ENCODE assay signal across 23 cellular contexts in genomic region chr21:37076087-37076486, GRCh38. TPM values are rescaled to one million over a fixed set of nuclear protein-coding genes. Genes with fewer than 3 reads are reported as not detected.
A peak's percentile ranks its signal among the peaks of the same experiment; 100 is the strongest.
DNase-seq lines count a peak whose midpoint lies in the region; ATAC-seq, FAIRE-seq and TF ChIP-seq lines count a peak whose summit lies in the region.
"Had no signal": no experiment of that assay in that cellular context is flagged by ENCODE, and none has a peak within 500 bp of the region (broad histone marks: within the 10 kb centered on the region; RNA-seq: fewer than 3 reads in every experiment).

No MANE protein-coding gene starts in this region.

- no peak overlapping the region for H3K4me2 ChIP-seq in astrocyte (ENCODE audit: low read length)

- peaks cover 70% of the 10 kb centered on the region for H4K20me1 ChIP-seq in astrocyte (ENCODE audit: insufficient read depth, low read length)

- H3K4me3 ChIP-seq in astrocyte (ENCODE audit: insufficient read depth, low read depth, low read length) (no peak overlapping the region), psoas muscle (no peak overlapping the region)
- H3K4me3 ChIP-seq: Peyer's patch had no signal

- H3K27ac Mint-ChIP-seq in activated naive CD8-positive, alpha-beta T cell: no peak overlapping the region
- no peak overlapping the region for H3K27ac Mint-ChIP-seq in activated naive CD8-positive, alpha-beta T cell treated with anti-CD3 and anti-CD28 coated beads, Interleukin-2, amount 50 U/mL, for 24 hours
- H3K27ac Mint-ChIP-seq in astrocyte (ENCODE audit: unreplicated experiment) (no peak overlapping the region), naive B cell (peak overlapping the region in 5 of 6 donors; percentile 8 to 85 (median 47))

- DNase-seq in activated naive CD8-positive, alpha-beta T cell treated with anti-CD3 and anti-CD28 coated beads, Interleukin-2, amount 50 U/mL, for 24 hours: no peak
- DNase-seq in astrocyte (ENCODE audit: low read depth) (no peak), naive B cell (no peak), SKM-1 (lab: John Stamatoyannopoulos, UW; ENCODE audit: unreplicated experiment) (no peak), psoas muscle (no peak)
- DNase-seq in activated CD4-positive, alpha-beta T cell treated with anti-CD3 and anti-CD28 coated beads for 1 hour: no peak
- DNase-seq: 8988T, ACHN, BE2C, DMS153, H7, IMR-90, NCI-H1092, NCI-H1417 treated with DMSO at 0.1 percent for 48 hours, NCI-H1694 treated with DMSO at 0.1 percent for 48 hours, NCI-H2081, NCI-H2227 treated with DMSO at 0.1 percent for 48 hours, NCI-H510A, Peyer's patch, SIG-M5 had no signal

- intact Hi-C loops in psoas muscle (cut with DNase I): no loop called here

- no peak for TF ChIP-seq CTCF in astrocyte (IDR thresholded peaks at IDR 0.05; ENCODE audit: insufficient read depth, low read depth, low read length)
- TF ChIP-seq CTCF in psoas muscle (IDR thresholded peaks at IDR 0.05): no peak

- peaks cover 8% of the 10 kb centered on the region for H3K9me3 Mint-ChIP-seq in activated naive CD8-positive, alpha-beta T cell (ENCODE audit: low read depth)
- H3K9me3 Mint-ChIP-seq in activated naive CD8-positive, alpha-beta T cell treated with anti-CD3 and anti-CD28 coated beads, Interleukin-2, amount 50 U/mL, for 24 hours: no peaks in the 10 kb centered on the region
- H3K9me3 Mint-ChIP-seq in astrocyte (ENCODE audit: unreplicated experiment) (no peaks in the 10 kb centered on the region), naive B cell (peaks cover 3 to 20% (median 8%) of the 10 kb centered on the region in 7 donors)

- H3K4me1 Mint-ChIP-seq in activated naive CD8-positive, alpha-beta T cell (ENCODE audit: low read depth): peaks cover 64% of the 10 kb centered on the region
- H3K4me1 Mint-ChIP-seq in activated naive CD8-positive, alpha-beta T cell treated with anti-CD3 and anti-CD28 coated beads, Interleukin-2, amount 50 U/mL, for 24 hours: peaks cover 56% of the 10 kb centered on the region
- H3K4me1 Mint-ChIP-seq in astrocyte (ENCODE audit: low read depth, unreplicated experiment) (peaks cover 20% of the 10 kb centered on the region), naive B cell (peaks cover 37 to 51% (median 48%) of the 10 kb centered on the region in 3 donors)

- no peaks in the 10 kb centered on the region for H3K27me3 Mint-ChIP-seq in activated naive CD8-positive, alpha-beta T cell
- peaks cover 2% of the 10 kb centered on the region for H3K27me3 Mint-ChIP-seq in activated naive CD8-positive, alpha-beta T cell treated with anti-CD3 and anti-CD28 coated beads, Interleukin-2, amount 50 U/mL, for 24 hours
- H3K27me3 Mint-ChIP-seq in astrocyte (ENCODE audit: low read depth, unreplicated experiment): no peaks in the 10 kb centered on the region
- peaks cover 0 to 4% (median 0%) of the 10 kb centered on the region in 3 donors for H3K27me3 Mint-ChIP-seq in naive B cell

- no peaks in the 10 kb centered on the region for H3K36me3 ChIP-seq in astrocyte (ENCODE audit: insufficient read depth, low read length)
- no peaks in the 10 kb centered on the region for H3K36me3 ChIP-seq in psoas muscle (ENCODE audit: insufficient read depth in 1 of 2, low read depth in 1 of 2)
- H3K36me3 ChIP-seq: BE2C, Peyer's patch had no signal

- H3K79me2 ChIP-seq in astrocyte (ENCODE audit: insufficient read depth, low read length): peaks cover 91% of the 10 kb centered on the region

- ATAC-seq in activated naive CD8-positive, alpha-beta T cell treated with anti-CD3 and anti-CD28 coated beads, Interleukin-2, amount 50 U/mL, for 24 hours: no peak
- ATAC-seq in naive B cell (ENCODE audit: low read depth in 2 of 2): no peak
- no peak for ATAC-seq in psoas muscle

- no peak for FAIRE-seq in astrocyte (lab: Jason Lieb, UNC)
- FAIRE-seq: GM18507 had no signal

- H3K9ac ChIP-seq in astrocyte (ENCODE audit: low read length): no peak overlapping the region

- H3K27ac ChIP-seq in astrocyte (ENCODE audit: low read depth, low read length) (no peak overlapping the region), psoas muscle (no peak overlapping the region)
- H3K27ac ChIP-seq: Peyer's patch, SK-N-MC had no signal

- H3K4me3 Mint-ChIP-seq in activated naive CD8-positive, alpha-beta T cell: peak overlapping the region; percentile 22
- no peak overlapping the region for H3K4me3 Mint-ChIP-seq in activated naive CD8-positive, alpha-beta T cell treated with anti-CD3 and anti-CD28 coated beads, Interleukin-2, amount 50 U/mL, for 24 hours
- peak overlapping the region; percentile 95 for H3K4me3 Mint-ChIP-seq in astrocyte (ENCODE audit: unreplicated experiment)
- peak overlapping the region in 1 of 8 donors; percentile 71 for H3K4me3 Mint-ChIP-seq in naive B cell

- peaks cover 3% of the 10 kb centered on the region for H3K36me3 Mint-ChIP-seq in activated naive CD8-positive, alpha-beta T cell
- peaks cover 13% of the 10 kb centered on the region for H3K36me3 Mint-ChIP-seq in activated naive CD8-positive, alpha-beta T cell treated with anti-CD3 and anti-CD28 coated beads, Interleukin-2, amount 50 U/mL, for 24 hours (ENCODE audit: low read depth)
- H3K36me3 Mint-ChIP-seq in astrocyte (ENCODE audit: low read depth, unreplicated experiment) (peaks cover 3% of the 10 kb centered on the region), naive B cell (peaks cover 5 to 13% of the 10 kb centered on the region in 2 donors)

- H3K9me3 ChIP-seq in astrocyte (ENCODE audit: insufficient read depth, low read depth, low read length): no peaks in the 10 kb centered on the region
- peaks cover 4% of the 10 kb centered on the region for H3K9me3 ChIP-seq in psoas muscle
- H3K9me3 ChIP-seq: BE2C, Peyer's patch had no signal

- H3K27me3 ChIP-seq in astrocyte (ENCODE audit: insufficient read depth, low read length) (no peaks in the 10 kb centered on the region), psoas muscle (ENCODE audit: insufficient read depth in 3 of 3, low read length in 2 of 3) (no peaks in the 10 kb centered on the region)
- H3K27me3 ChIP-seq: BE2C, Peyer's patch had no signal

- H2AFZ ChIP-seq in astrocyte (ENCODE audit: low read depth, low read length): no peak overlapping the region

- H3K4me1 ChIP-seq in astrocyte (ENCODE audit: insufficient read depth, low read length) (peaks cover 14% of the 10 kb centered on the region), psoas muscle (peaks cover 21% of the 10 kb centered on the region)

RNA-seq across cellular contexts. Expression of gene TTC3, which starts 3.0 kb away (rescaled TPM):
- total RNA-seq in astrocyte (223 and 232 TPM in 2 replicates), psoas muscle (10 to 100 TPM; 22.2 to 50.3 (median 30.0) TPM)
- polyA plus RNA-seq in naive B cell (ENCODE audit: low read depth in 6 of 6) (10 to 100 TPM; 54.7 to 97.7 (median 62.1) TPM), psoas muscle (10 to 100 TPM in 2 of 3 donors, 1 to 10 TPM in 1; 6.5 to 25.7 (median 13.7) TPM)

RNA-seq across cellular contexts. Expression of gene PIGP, which starts 3.2 kb away (rescaled TPM):
- 21.2 and 24.0 TPM in 2 replicates for total RNA-seq in astrocyte
- polyA plus RNA-seq in naive B cell (ENCODE audit: low read depth in 6 of 6): 10 to 100 TPM; 30.6 to 58.7 (median 36.7) TPM
- total RNA-seq in psoas muscle: 10 to 100 TPM; 26.6 to 46.9 (median 34.4) TPM
- 10 to 100 TPM; 23.0 to 41.5 (median 27.2) TPM for polyA plus RNA-seq in psoas muscle

Comparison
In these comparisons a context has a peak if more than half of its experiments do, and no peak if none do; other contexts are left out.
1. H3K27ac Mint-ChIP-seq: peak in naive B cell (5 of 6); none in activated naive CD8-positive, alpha-beta T cell (single experiment), activated naive CD8-positive, alpha-beta T cell treated with anti-CD3 and anti-CD28 coated beads, Interleukin-2, amount 50 U/mL, for 24 hours (single experiment) and astrocyte (single experiment).